In genomic region chr1:161738627-161739287, GRCh38 we compare ENCODE assay signal across 8 cellular contexts. TPM values are rescaled to one million over a fixed set of nuclear protein-coding genes. Genes with fewer than 3 reads are reported as not detected.
DNase-seq lines count a peak whose midpoint lies in the region; ATAC-seq lines count a peak whose summit lies in the region.

No MANE protein-coding gene starts in this region.

- ATAC-seq in GM21381 (IDR thresholded peaks at IDR 0.05; ENCODE audit: unreplicated experiment) (peak; percentile 63), HG03575 (IDR thresholded peaks at IDR 0.05; ENCODE audit: extremely low read depth, insufficient number of reproducible peaks, low FRiP score, unreplicated experiment) (peak; percentile 30), left ventricle myocardium superior (peak; percentile 73)

- no peaks in the 10 kb centered on the region for H3K36me3 Mint-ChIP-seq in activated naive CD4-positive, alpha-beta T cell treated with anti-CD3 and anti-CD28 coated beads for 36 hours (ENCODE audit: low read depth)

- peaks cover 19% of the 10 kb centered on the region for H3K4me1 Mint-ChIP-seq in activated naive CD4-positive, alpha-beta T cell treated with anti-CD3 and anti-CD28 coated beads for 36 hours (ENCODE audit: low read depth)

- no peaks in the 10 kb centered on the region for H3K9me3 Mint-ChIP-seq in activated naive CD4-positive, alpha-beta T cell treated with anti-CD3 and anti-CD28 coated beads for 36 hours

- H3K27ac Mint-ChIP-seq in activated naive CD4-positive, alpha-beta T cell treated with anti-CD3 and anti-CD28 coated beads for 36 hours, result no peak overlapping the region

- H3K4me3 Mint-ChIP-seq in activated naive CD4-positive, alpha-beta T cell treated with anti-CD3 and anti-CD28 coated beads for 36 hours, result no peak overlapping the region

- intact Hi-C loops in activated naive CD4-positive, alpha-beta T cell treated with anti-CD3 and anti-CD28 coated beads for 36 hours (cut with micrococcal nuclease), result no loop called here
- intact Hi-C loops in left ventricle myocardium superior (cut with micrococcal nuclease), result loop anchor here (5.0 kb wide), 1 partner anchor 91 kb away; no protein-coding TSS in a partner anchor

- CTCF ChIA-PET in activated naive CD4-positive, alpha-beta T cell treated with anti-CD3 and anti-CD28 coated beads for 36 hours (lab: Charles Lee), result interaction anchor here (0.6 to 7.1 kb wide), 11 partner anchors 10 to 760 kb away, joined by 3 to 76 read pairs (median 6); partner anchors contain the start of gene DUSP12

- H3K27me3 Mint-ChIP-seq in activated naive CD4-positive, alpha-beta T cell treated with anti-CD3 and anti-CD28 coated beads for 36 hours (ENCODE audit: low read depth), result no peaks in the 10 kb centered on the region

- peak; percentile 30 for DNase-seq in ELF-1 (ENCODE audit: low read depth, low spot score)
- peak; percentile 82 for DNase-seq in RKO (ENCODE audit: low spot score)
- DNase-seq in activated naive CD4-positive, alpha-beta T cell treated with anti-CD3 and anti-CD28 coated beads for 36 hours, result peak; percentile 67
- DNase-seq in left ventricle myocardium superior, result peak; percentile 49
- peak; percentile 16 for DNase-seq in stimulated activated CD8-positive, alpha-beta memory T cell treated with anti-CD3 and anti-CD28 coated beads, Interleukin-15, amount 100 ng/mL, for 1 hour (ENCODE audit: low read depth)
- DNase-seq in NCI-H345 (lab: John Stamatoyannopoulos, UW), result no peak

RNA-seq across cellular contexts. Expression of gene DUSP12, which starts 10.8 kb away (rescaled TPM):
- total RNA-seq in activated naive CD4-positive, alpha-beta T cell treated with anti-CD3 and anti-CD28 coated beads for 36 hours, result 10 to 100 TPM; 28.2 to 28.4 TPM
- 8.3 TPM for total RNA-seq in left ventricle myocardium superior

RNA-seq across cellular contexts. Expression of gene FCRLB, which starts 17.4 kb away (rescaled TPM):
- under 1 TPM; 0.10 TPM for total RNA-seq in activated naive CD4-positive, alpha-beta T cell treated with anti-CD3 and anti-CD28 coated beads for 36 hours
- total RNA-seq in left ventricle myocardium superior, result 0.17 TPM

RNA-seq across cellular contexts. Expression of gene ATF6, which starts 27.4 kb away (rescaled TPM):
- total RNA-seq in activated naive CD4-positive, alpha-beta T cell treated with anti-CD3 and anti-CD28 coated beads for 36 hours, result 10 to 100 TPM; 23.5 to 24.6 TPM
- total RNA-seq in left ventricle myocardium superior, result 12.8 TPM

RNA-seq across cellular contexts. Expression of gene FCRLA, which starts 31.7 kb away (rescaled TPM):
- not detected for total RNA-seq in activated naive CD4-positive, alpha-beta T cell treated with anti-CD3 and anti-CD28 coated beads for 36 hours
- total RNA-seq in left ventricle myocardium superior, result not detected
